In the genomic region with DNA sequence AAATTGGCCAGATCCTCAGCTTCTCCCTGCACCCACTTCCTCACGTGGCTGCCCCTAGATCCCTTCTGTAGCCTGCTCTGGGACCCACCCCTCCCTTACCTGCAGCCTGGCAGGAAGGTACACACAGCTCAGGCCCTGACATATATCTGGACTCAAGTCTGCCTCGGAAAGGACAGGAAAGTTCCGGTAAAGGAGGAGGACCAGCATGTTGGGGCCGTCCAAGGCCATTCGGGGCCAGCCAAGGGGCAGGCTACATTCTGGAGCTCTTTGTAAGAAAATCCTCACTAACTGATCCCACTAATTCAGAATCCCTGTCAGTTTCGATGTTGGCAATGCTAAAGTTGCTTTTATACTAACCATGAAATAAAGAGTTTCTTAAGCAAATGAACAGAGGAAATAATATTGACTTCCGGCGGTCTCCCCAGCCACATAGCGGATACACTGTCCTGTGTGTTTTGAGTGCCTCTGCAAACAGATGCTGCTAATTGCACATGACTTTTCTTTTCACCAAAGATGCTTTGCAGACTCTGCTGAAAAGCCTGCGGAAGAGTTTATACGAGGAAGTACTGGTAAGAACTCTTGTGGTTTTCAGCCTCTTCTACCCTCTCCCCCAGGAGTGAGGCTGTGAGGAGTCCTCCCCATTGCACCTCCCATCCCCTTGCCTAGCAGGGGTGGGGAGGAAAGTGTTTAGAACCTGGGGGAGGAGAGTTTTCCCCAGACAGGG, we compare ENCODE assay signal across 8 cellular contexts. TPM values are rescaled to one million over a fixed set of nuclear protein-coding genes. Genes with fewer than 3 reads are reported as not detected.
DNase-seq lines count a peak whose midpoint lies in the region; ATAC-seq, FAIRE-seq and TF ChIP-seq lines count a peak whose summit lies in the region.

No MANE protein-coding gene starts in this region.

- H2AFZ ChIP-seq in astrocyte (ENCODE audit: low read depth, low read length): no peak overlapping the region

- no peak overlapping the region for H3K27ac ChIP-seq in CD8-positive, alpha-beta memory T cell (ENCODE audit: low read depth, low read length)
- H3K27ac ChIP-seq in astrocyte (ENCODE audit: low read depth, low read length): no peak overlapping the region

- H3K9me3 Mint-ChIP-seq in CD8-positive, alpha-beta memory T cell: no peaks in the 10 kb centered on the region
- no peaks in the 10 kb centered on the region for H3K9me3 Mint-ChIP-seq in astrocyte (ENCODE audit: unreplicated experiment)
- H3K9me3 Mint-ChIP-seq in naive thymus-derived CD8-positive, alpha-beta T cell: no peaks in the 10 kb centered on the region

- peak overlapping the region; percentile 61 to 98 (median 95) for H3K27ac Mint-ChIP-seq in CD8-positive, alpha-beta memory T cell
- peak overlapping the region; percentile 53 for H3K27ac Mint-ChIP-seq in astrocyte (ENCODE audit: unreplicated experiment)
- peak overlapping the region; percentile 88 to 99 (median 94) for H3K27ac Mint-ChIP-seq in naive thymus-derived CD8-positive, alpha-beta T cell

- peak overlapping the region; percentile 65 for H3K4me3 ChIP-seq in CD8-positive, alpha-beta memory T cell (ENCODE audit: low read length)
- H3K4me3 ChIP-seq in NT2/D1 (ENCODE audit: insufficient read length, low read depth): no peak overlapping the region
- no peak overlapping the region for H3K4me3 ChIP-seq in astrocyte (ENCODE audit: insufficient read depth, low read depth, low read length)

- no peak for TF ChIP-seq CTCF in astrocyte (IDR thresholded peaks at IDR 0.05; ENCODE audit: insufficient read depth, low read depth, low read length)

- no peak for FAIRE-seq in astrocyte (lab: Jason Lieb, UNC)

- CTCF ChIA-PET in CD8-positive, alpha-beta memory T cell (lab: Charles Lee): interaction anchor here (0.8 to 7.2 kb wide), 3 partner anchors 56 to 114 kb away, joined by 4 to 68 read pairs (median 7); a partner anchor contains a TSS

- H3K27me3 ChIP-seq in CD8-positive, alpha-beta memory T cell (ENCODE audit: insufficient read depth, low read length, poor library complexity, severe bottlenecking): no peaks in the 10 kb centered on the region
- H3K27me3 ChIP-seq in NT2/D1 (ENCODE audit: insufficient read depth, insufficient read length): no peaks in the 10 kb centered on the region
- peaks cover 17% of the 10 kb centered on the region for H3K27me3 ChIP-seq in astrocyte (ENCODE audit: insufficient read depth, low read length)

- H3K27me3 Mint-ChIP-seq in CD8-positive, alpha-beta memory T cell: no peaks in the 10 kb centered on the region
- H3K27me3 Mint-ChIP-seq in astrocyte (ENCODE audit: low read depth, unreplicated experiment): peaks cover 29% of the 10 kb centered on the region
- no peaks in the 10 kb centered on the region for H3K27me3 Mint-ChIP-seq in naive thymus-derived CD8-positive, alpha-beta T cell

- no peaks in the 10 kb centered on the region for H3K9me3 ChIP-seq in CD8-positive, alpha-beta memory T cell (ENCODE audit: low read length)
- H3K9me3 ChIP-seq in NT2/D1 (ENCODE audit: insufficient read depth, low read length) (no peaks in the 10 kb centered on the region), astrocyte (ENCODE audit: insufficient read depth, low read depth, low read length) (no peaks in the 10 kb centered on the region)

- H3K4me3 Mint-ChIP-seq in CD8-positive, alpha-beta memory T cell: peak overlapping the region; percentile 63 to 93 (median 78)
- no peak overlapping the region for H3K4me3 Mint-ChIP-seq in astrocyte (ENCODE audit: unreplicated experiment)
- peak overlapping the region; percentile 72 to 87 (median 81) for H3K4me3 Mint-ChIP-seq in naive thymus-derived CD8-positive, alpha-beta T cell

- no peaks in the 10 kb centered on the region for H4K20me1 ChIP-seq in astrocyte (ENCODE audit: insufficient read depth, low read length)

- POLR2A ChIA-PET in CD8-positive, alpha-beta memory T cell (lab: Charles Lee): interaction anchor here (1.5 kb wide), 1 partner anchor 243 kb away, joined by 3 read pairs; a partner anchor contains a TSS
- POLR2A ChIA-PET in naive thymus-derived CD8-positive, alpha-beta T cell (lab: Charles Lee): interaction anchor here (1.0 to 1.5 kb wide), 2 partner anchors 55 to 57 kb away, joined by 4 to 22 read pairs; a partner anchor contains a TSS

- no peaks in the 10 kb centered on the region for H3K79me2 ChIP-seq in astrocyte (ENCODE audit: insufficient read depth, low read length)

- peak; percentile 49 to 58 for ATAC-seq in naive thymus-derived CD8-positive, alpha-beta T cell
- no peak for ATAC-seq in HG03095 (IDR thresholded peaks at IDR 0.05; ENCODE audit: unreplicated experiment)
- ATAC-seq in HG03139 (IDR thresholded peaks at IDR 0.05; ENCODE audit: unreplicated experiment): no peak

- peak in 4 of 5 donors; percentile 6 to 67 (median 66) for DNase-seq in CD8-positive, alpha-beta memory T cell
- DNase-seq in NT2/D1 (ENCODE audit: low read depth, low spot score) (no peak), astrocyte (ENCODE audit: low read depth) (no peak), cerebellar cortex (ENCODE audit: low spot score) (no peak), NCI-H2171 (lab: John Stamatoyannopoulos, UW) (no peak)
- DNase-seq in naive thymus-derived CD8-positive, alpha-beta T cell: peak in 9 of 10 donors; percentile 10 to 79 (median 59)

- H3K4me2 ChIP-seq in astrocyte (ENCODE audit: low read length): no peak overlapping the region

- no peaks in the 10 kb centered on the region for H3K36me3 ChIP-seq in CD8-positive, alpha-beta memory T cell (ENCODE audit: insufficient read depth, low read length)
- H3K36me3 ChIP-seq in NT2/D1 (ENCODE audit: insufficient read depth, insufficient read length, low read length) (no peaks in the 10 kb centered on the region), astrocyte (ENCODE audit: insufficient read depth, low read length) (no peaks in the 10 kb centered on the region)

- peaks cover 62 to 82% (median 67%) of the 10 kb centered on the region in 3 donors for H3K4me1 Mint-ChIP-seq in CD8-positive, alpha-beta memory T cell
- H3K4me1 Mint-ChIP-seq in astrocyte (ENCODE audit: low read depth, unreplicated experiment): peaks cover 37% of the 10 kb centered on the region
- H3K4me1 Mint-ChIP-seq in naive thymus-derived CD8-positive, alpha-beta T cell: peaks cover 55 to 94% (median 88%) of the 10 kb centered on the region in 4 donors

- H3K9ac ChIP-seq in NT2/D1 (ENCODE audit: insufficient read length, low read depth) (peak overlapping the region; percentile 15), astrocyte (ENCODE audit: low read length) (no peak overlapping the region)

- H3K36me3 Mint-ChIP-seq in CD8-positive, alpha-beta memory T cell: no peaks in the 10 kb centered on the region
- H3K36me3 Mint-ChIP-seq in astrocyte (ENCODE audit: low read depth, unreplicated experiment): peaks cover 6% of the 10 kb centered on the region
- no peaks in the 10 kb centered on the region for H3K36me3 Mint-ChIP-seq in naive thymus-derived CD8-positive, alpha-beta T cell

- peaks cover 95% of the 10 kb centered on the region for H3K4me1 ChIP-seq in CD8-positive, alpha-beta memory T cell (ENCODE audit: insufficient read depth, low read length)
- H3K4me1 ChIP-seq in NT2/D1 (ENCODE audit: insufficient read depth, insufficient read length) (peaks cover 6% of the 10 kb centered on the region), astrocyte (ENCODE audit: insufficient read depth, low read length) (peaks cover 7% of the 10 kb centered on the region)

RNA-seq across cellular contexts. Expression of a gene that starts 54.8 kb away (rescaled TPM):
- total RNA-seq in CD8-positive, alpha-beta memory T cell: 1 to 10 TPM; 2.5 to 2.9 TPM
- 10.3 TPM for polyA plus RNA-seq in CD8-positive, alpha-beta memory T cell
- 8.9 and 13.8 TPM in 2 replicates for total RNA-seq in astrocyte
- total RNA-seq in naive thymus-derived CD8-positive, alpha-beta T cell: 10 to 100 TPM; 34.4 to 37.3 TPM
- polyA plus RNA-seq in naive thymus-derived CD8-positive, alpha-beta T cell: 10 to 100 TPM; 14.0 to 23.6 (median 15.9) TPM

Comparison
In these comparisons a context has a peak if more than half of its experiments do, and no peak if none do; other contexts are left out.
1. DNase-seq: peak in CD8-positive, alpha-beta memory T cell (4 of 5) and naive thymus-derived CD8-positive, alpha-beta T cell (9 of 10); none in NT2/D1 (single experiment), astrocyte (single experiment), cerebellar cortex (single experiment) and NCI-H2171 (single experiment).
2. ATAC-seq: peak in naive thymus-derived CD8-positive, alpha-beta T cell (2 of 2); none in HG03095 (single experiment) and HG03139 (single experiment).
3. Peak in every context shown above with its lines, with median percentiles within 50 percentile points of each other: H3K27ac Mint-ChIP-seq.